1 cellular context compared by ENCODE assay signal in genomic region chr17:16477255-16477654, GRCh38.
TF ChIP-seq lines count a peak whose summit lies in the region.

No MANE protein-coding gene starts in this region.

TF ChIP-seq in K562, 482 proteins besides CTCF, POLR2A, EP300 and RAD21 (continued from another document):
- TF ChIP-seq ATF3 (IDR thresholded peaks at IDR 0.05) (peak; percentile 53), ATF3 (CRISPR knock-in tag; conservative IDR thresholded peaks at IDR 0.05) (no peak), CSDE1 (IDR thresholded peaks at IDR 0.05) (no peak)
